Comparison of ENCODE assay signal across 18 cellular contexts in the genomic region with DNA sequence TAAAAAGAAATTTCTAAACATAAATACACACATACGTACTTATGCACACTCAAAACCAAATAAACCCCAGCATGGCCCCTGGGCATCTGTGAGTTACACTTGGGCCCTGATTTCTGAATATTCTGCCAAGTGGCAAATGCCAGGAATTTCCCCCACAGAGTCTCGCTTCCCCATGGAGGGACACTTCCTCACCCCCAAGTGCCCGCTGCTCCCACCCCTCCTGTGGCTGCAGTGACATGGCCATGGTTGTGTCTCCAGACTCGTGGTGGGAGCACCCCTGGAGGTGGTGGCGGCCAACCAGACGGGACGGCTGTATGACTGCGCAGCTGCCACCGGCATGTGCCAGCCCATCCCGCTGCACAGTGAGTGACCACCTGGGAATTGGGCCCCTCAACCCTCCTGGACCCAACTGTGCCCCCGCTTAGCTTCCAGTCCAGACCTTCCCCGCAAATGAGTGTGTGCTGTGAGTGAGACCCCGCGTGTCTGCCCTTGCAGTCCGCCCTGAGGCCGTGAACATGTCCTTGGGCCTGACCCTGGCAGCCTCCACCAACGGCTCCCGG. TPM values are rescaled to one million over a fixed set of nuclear protein-coding genes. Genes with fewer than 3 reads are reported as not detected.
DNase-seq lines count a peak whose midpoint lies in the region; ATAC-seq and TF ChIP-seq lines count a peak whose summit lies in the region.
"Had no signal": no experiment of that assay in that cellular context is flagged by ENCODE, and none has a peak within 500 bp of the region (broad histone marks: within the 10 kb centered on the region; RNA-seq: fewer than 3 reads in every experiment).

No MANE protein-coding gene starts in this region.

- H4K20me1 ChIP-seq in HCT116 (ENCODE audit: insufficient read depth) = no peaks in the 10 kb centered on the region
- H4K20me1 ChIP-seq: BLaER1 treated with 17β-estradiol and CSF1 and Interleukin-3, amounts not matched to agents 10 nM and 100 nM had no signal

- TF ChIP-seq RAD21 in HCT116 (IDR thresholded peaks at IDR 0.05; ENCODE audit: low read depth) = no peak

- no peaks in the 10 kb centered on the region for H3K9me2 ChIP-seq in HCT116 (ENCODE audit: insufficient read depth)

- DNase-seq in HCT116 (ENCODE audit: low read depth, low spot score) (no peak), Panc1 (ENCODE audit: low read depth, low spot score) (no peak), mesenchymal stem cell (no peak), NCI-H69 (lab: John Stamatoyannopoulos, UW) (no peak), superior temporal gyrus (ENCODE audit: extremely low spot score) (no peak), CD14-positive monocyte (ENCODE audit: low spot score) (no peak)
- no peak for DNase-seq in stimulated activated naive B cell treated with anti-CD40 and anti-IgM and Interleukin-4, amounts not matched to agents 10 μg/mL and 1 μg/mL and 100 μg/mL, for 72 hours
- DNase-seq: ACHN; CD4-positive, alpha-beta memory T cell; DMS79; GM23248; H7 had no signal

- H2AK5ac ChIP-seq in mesenchymal stem cell (ENCODE audit: low read length, severe bottlenecking) = no peak overlapping the region

- TF ChIP-seq POLR2A in HCT116 (IDR thresholded peaks at IDR 0.05; ENCODE audit: borderline replicate concordance, extremely low read depth, insufficient read depth, insufficient read length) = no peak

- peaks cover 5 to 11% of the 10 kb centered on the region in 2 donors for H3K36me3 Mint-ChIP-seq in stimulated activated naive B cell treated with anti-CD40 and anti-IgM and Interleukin-4, amounts not matched to agents 10 μg/mL and 1 μg/mL and 100 μg/mL, for 72 hours
- no peaks in the 10 kb centered on the region for H3K36me3 Mint-ChIP-seq in CD14-positive monocyte

- ATAC-seq in HCT116 = 0 out of 2 replicates have a peak, but pooled peaks have one; percentile 10
- peak; percentile 23; the same call in 1 of the 2 replicates for ATAC-seq in Panc1
- ATAC-seq in stimulated activated naive B cell treated with anti-CD40 and anti-IgM and Interleukin-4, amounts not matched to agents 10 μg/mL and 1 μg/mL and 100 μg/mL, for 72 hours (replicated peaks) = peak; percentile 29 to 47
- ATAC-seq: GM12878 had no signal

- no peak overlapping the region for H3K9ac ChIP-seq in HCT116 (ENCODE audit: low read length)
- H3K9ac ChIP-seq in mesenchymal stem cell (ENCODE audit: low read length) = no peak overlapping the region
- H3K9ac ChIP-seq: BLaER1 treated with 17β-estradiol and CSF1 and Interleukin-3, amounts not matched to agents 10 nM and 100 nM; GM23248 had no signal

- H3K18ac ChIP-seq in mesenchymal stem cell (ENCODE audit: low read depth in 1 of 2, low read length in 2 of 2) = no peak overlapping the region

- no peaks in the 10 kb centered on the region for H3K79me1 ChIP-seq in mesenchymal stem cell (replicated peaks; ENCODE audit: low read length, poor library complexity, severe bottlenecking)

- TF ChIP-seq CTCF in HCT116 (IDR thresholded peaks at IDR 0.05 in 2 of 3, conservative IDR thresholded peaks at IDR 0.05 in 1 of 3; ENCODE audit: borderline replicate concordance in 1 of 3, insufficient read depth in 1 of 3, low read depth in 2 of 3, low read length in 2 of 3) = no peak
- no peak for TF ChIP-seq CTCF in Panc1 (IDR thresholded peaks at IDR 0.05)
- no peak for TF ChIP-seq CTCF in CD14-positive monocyte (IDR thresholded peaks at IDR 0.05)

- intact Hi-C loops in HCT116 (cut with micrococcal nuclease) (no loop called here), Panc1 (cut with micrococcal nuclease; ENCODE audit: unreplicated experiment) (no loop called here), CD14-positive monocyte (cut with micrococcal nuclease) (no loop called here)

- H2BK15ac ChIP-seq in mesenchymal stem cell (ENCODE audit: low read depth, poor library complexity, severe bottlenecking) = no peak overlapping the region

- peaks cover 13 to 34% of the 10 kb centered on the region in 2 donors for H3K27me3 Mint-ChIP-seq in stimulated activated naive B cell treated with anti-CD40 and anti-IgM and Interleukin-4, amounts not matched to agents 10 μg/mL and 1 μg/mL and 100 μg/mL, for 72 hours
- peaks cover 2 to 3% (median 3%) of the 10 kb centered on the region in 3 donors for H3K27me3 Mint-ChIP-seq in CD14-positive monocyte (ENCODE audit: low read depth in 3 of 3)

- peaks cover 9 to 11% of the 10 kb centered on the region in 2 donors for H3K9me3 Mint-ChIP-seq in stimulated activated naive B cell treated with anti-CD40 and anti-IgM and Interleukin-4, amounts not matched to agents 10 μg/mL and 1 μg/mL and 100 μg/mL, for 72 hours
- H3K9me3 Mint-ChIP-seq in CD14-positive monocyte = peaks cover 0 to 7% (median 2%) of the 10 kb centered on the region in 7 donors

- H3K4me1 ChIP-seq in HCT116 (ENCODE audit: control insufficient read depth in 1 of 2, insufficient read depth in 2 of 2, low read length in 2 of 2) (peaks cover 0 to 6% of the 10 kb centered on the region in 2 experiments; a peak in 1 of 4 replicates), Panc1 (ENCODE audit: control insufficient read depth, insufficient read depth, low read length) (no peaks in the 10 kb centered on the region; the same call in 1 of the 2 replicates), mesenchymal stem cell (ENCODE audit: control insufficient read depth, insufficient read depth, low read depth, low read length) (peaks cover 7% of the 10 kb centered on the region)

- H3K4me1 Mint-ChIP-seq in stimulated activated naive B cell treated with anti-CD40 and anti-IgM and Interleukin-4, amounts not matched to agents 10 μg/mL and 1 μg/mL and 100 μg/mL, for 72 hours = peaks cover 11 to 20% of the 10 kb centered on the region in 2 donors
- peaks cover 55% of the 10 kb centered on the region for H3K4me1 Mint-ChIP-seq in CD14-positive monocyte

- no peak overlapping the region for H2AFZ ChIP-seq in HCT116 (ENCODE audit: low read depth, low read length, poor library complexity, severe bottlenecking)
- no peak overlapping the region for H2AFZ ChIP-seq in mesenchymal stem cell (ENCODE audit: low read depth, low read length)
- H2AFZ ChIP-seq: GM23248 had no signal

- no peak overlapping the region for H2BK5ac ChIP-seq in mesenchymal stem cell (ENCODE audit: low read depth, low read length, poor library complexity, severe bottlenecking)

- no peak overlapping the region for H3K4ac ChIP-seq in mesenchymal stem cell (ENCODE audit: low read depth in 1 of 2, low read length in 2 of 2)

- peak overlapping the region; percentile 8 for H4K91ac ChIP-seq in mesenchymal stem cell (ENCODE audit: low read length)

- H3K4me3 ChIP-seq in HCT116 (replicated peaks in 1 of 2; ENCODE audit: low read depth in 1 of 2, low read length in 2 of 2) (no peak overlapping the region), Panc1 (ENCODE audit: low read depth in 2 of 2, low read length in 2 of 2) (no peak overlapping the region), mesenchymal stem cell (ENCODE audit: insufficient read depth in 1 of 2, low read depth in 1 of 2, low read length in 2 of 2) (no peak overlapping the region)
- H3K4me3 ChIP-seq: BLaER1 treated with 17β-estradiol and CSF1 and Interleukin-3, amounts not matched to agents 10 nM and 100 nM; GM12878; GM23248 had no signal

- H3K27ac Mint-ChIP-seq in stimulated activated naive B cell treated with anti-CD40 and anti-IgM and Interleukin-4, amounts not matched to agents 10 μg/mL and 1 μg/mL and 100 μg/mL, for 72 hours = no peak overlapping the region
- H3K27ac Mint-ChIP-seq in CD14-positive monocyte = peak overlapping the region in 1 of 7 donors; percentile 41
- H3K27ac Mint-ChIP-seq: CD4-positive, alpha-beta memory T cell had no signal

- BruUV-seq in HCT116 (replicated peaks; lab: Mats Ljungman, UMichigan) = no TSS peak
- no TSS peak for BruUV-seq in Panc1 (replicated peaks; lab: Mats Ljungman, UMichigan)

- H3K23ac ChIP-seq in mesenchymal stem cell (ENCODE audit: low read length in 2 of 2) = no peak overlapping the region

- peaks cover 12% of the 10 kb centered on the region; the same call in 1 of the 2 replicates for H3K79me2 ChIP-seq in HCT116 (ENCODE audit: insufficient read depth, low read length)

- H3K27me3 ChIP-seq in HCT116 (ENCODE audit: insufficient read depth, low read length) (no peaks in the 10 kb centered on the region), Panc1 (ENCODE audit: control insufficient read depth, insufficient read depth, low read length) (no peaks in the 10 kb centered on the region), mesenchymal stem cell (ENCODE audit: control insufficient read depth in 1 of 2, insufficient read depth in 1 of 2, low read length in 2 of 2) (peaks cover 0 to 16% of the 10 kb centered on the region in 2 experiments)
- H3K27me3 ChIP-seq: BLaER1 treated with 17β-estradiol and CSF1 and Interleukin-3, amounts not matched to agents 10 nM and 100 nM had no signal

- no peak overlapping the region for H3K14ac ChIP-seq in mesenchymal stem cell (ENCODE audit: low read length in 2 of 2)

- no peak overlapping the region for H4K8ac ChIP-seq in mesenchymal stem cell (ENCODE audit: low read length)

- 83% methylated on average over 18 of the region's 18 CpGs for WGBS in mesenchymal stem cell

- POLR2A ChIA-PET in HCT116 (lab: Charles Lee) (no interaction called here), Panc1 (lab: Charles Lee) (no interaction called here)

- CTCF ChIA-PET in HCT116 (lab: Charles Lee) = no interaction called here
- CTCF ChIA-PET in Panc1 (lab: Charles Lee) = no interaction called here

- H3K9me3 ChIP-seq in HCT116 (ENCODE audit: control insufficient read depth in 1 of 2, insufficient read depth in 1 of 2, low read depth in 1 of 2, low read length in 2 of 2) = peaks cover 0 to 7% of the 10 kb centered on the region in 2 experiments; a peak in 1 of 4 replicates
- H3K9me3 ChIP-seq in Panc1 (ENCODE audit: control insufficient read depth, insufficient read depth, low read depth, low read length) = no peaks in the 10 kb centered on the region
- peaks cover 10% of the 10 kb centered on the region for H3K9me3 ChIP-seq in mesenchymal stem cell (ENCODE audit: control insufficient read depth, low read length)

- no peak overlapping the region for H2BK120ac ChIP-seq in mesenchymal stem cell (ENCODE audit: low read depth, low read length)

- RAD21 ChIA-PET in HCT116 (lab: Charles Lee; ENCODE audit: low non-redundant PET in 1 of 2, low total read pairs in 2 of 2, uncharacterized antibody in 2 of 2, unreplicated experiment in 2 of 2) = no interaction called here

- no peak overlapping the region for H3K4me3 Mint-ChIP-seq in stimulated activated naive B cell treated with anti-CD40 and anti-IgM and Interleukin-4, amounts not matched to agents 10 μg/mL and 1 μg/mL and 100 μg/mL, for 72 hours
- no peak overlapping the region for H3K4me3 Mint-ChIP-seq in CD14-positive monocyte
- H3K4me3 Mint-ChIP-seq: CD4-positive, alpha-beta memory T cell had no signal

- no peak overlapping the region for H2BK12ac ChIP-seq in mesenchymal stem cell (ENCODE audit: low read length in 2 of 2)

- in situ Hi-C loops in Panc1 (cut with HindIII; ENCODE audit: low pct_unique_long_range_greater_than_20kb, low sequenced_read_pairs) = no loop called here

- no peak overlapping the region for H3K4me2 ChIP-seq in HCT116 (ENCODE audit: low read length)
- no peak overlapping the region for H3K4me2 ChIP-seq in mesenchymal stem cell (ENCODE audit: low read length, poor library complexity, severe bottlenecking)

- no peak overlapping the region for H3K27ac ChIP-seq in HCT116 (ENCODE audit: low read depth, low read length)
- no peak overlapping the region for H3K27ac ChIP-seq in Panc1 (ENCODE audit: low read length)
- no peak overlapping the region for H3K27ac ChIP-seq in mesenchymal stem cell (ENCODE audit: low read length, poor library complexity, severe bottlenecking)
- H3K27ac ChIP-seq: GM23248 had no signal

- H3K36me3 ChIP-seq in HCT116 (ENCODE audit: control insufficient read depth in 1 of 2, insufficient read depth in 2 of 2, low read length in 2 of 2) (peaks cover 0 to 14% of the 10 kb centered on the region in 2 experiments; a peak in 1 of 4 replicates), Panc1 (ENCODE audit: control insufficient read depth, insufficient read depth, low read length) (no peaks in the 10 kb centered on the region), mesenchymal stem cell (ENCODE audit: control insufficient read depth in 1 of 2, insufficient read depth in 2 of 2, low read depth in 1 of 2, low read length in 2 of 2) (no peaks in the 10 kb centered on the region)

RNA-seq across cellular contexts. Expression of a gene that starts 4.0 kb away (rescaled TPM):
- 0.12 TPM for total RNA-seq in HCT116 (2021; ENCODE audit: unreplicated experiment)
- 0.05 TPM in 1 of 2 replicates, not detected in the other for polyA plus RNA-seq in HCT116 (2012)
- not detected for total RNA-seq in Panc1 (2021; ENCODE audit: unreplicated experiment)
- 0.27 TPM for polyA plus RNA-seq in Panc1 (2012; ENCODE audit: insufficient read length)
- not detected for polyA plus RNA-seq in mesenchymal stem cell (2013, experiment 1 of 2)
- not detected for polyA plus RNA-seq in mesenchymal stem cell (2013, experiment 2 of 2)
- polyA plus RNA-seq in CD14-positive monocyte = not detected
- total RNA-seq: A172; CD4-positive, alpha-beta memory T cell; G401; GM23248; H7; HepG2; HT1080 had no signal
- polyA plus RNA-seq: GM23248, HepG2 had no signal

RNA-seq across cellular contexts. Expression of a gene that starts 31.0 kb away (rescaled TPM):
- total RNA-seq in HCT116 (2021; ENCODE audit: unreplicated experiment) (not detected), Panc1 (2021; ENCODE audit: unreplicated experiment) (not detected)
- polyA plus RNA-seq in HCT116 (2012) = not detected in 2 replicates
- polyA plus RNA-seq in Panc1 (2012; ENCODE audit: insufficient read length) = not detected
- polyA plus RNA-seq in mesenchymal stem cell (2013, experiment 1 of 2) = not detected
- not detected for polyA plus RNA-seq in mesenchymal stem cell (2013, experiment 2 of 2)
- not detected for polyA plus RNA-seq in CD14-positive monocyte
- total RNA-seq: A172; CD4-positive, alpha-beta memory T cell; G401; GM12878; GM23248; H7; HepG2; HT1080 had no signal
- polyA plus RNA-seq: CD4-positive, alpha-beta memory T cell; GM12878; GM23248; HepG2 had no signal

RNA-seq across cellular contexts. Expression of a gene that starts 42.2 kb away (rescaled TPM):
- total RNA-seq in HCT116 (2021; ENCODE audit: unreplicated experiment) = 1.9 TPM
- polyA plus RNA-seq in HCT116 (2012) = 2.0 and 2.6 TPM in 2 replicates
- 0.49 TPM for total RNA-seq in Panc1 (2021; ENCODE audit: unreplicated experiment)
- polyA plus RNA-seq in Panc1 (2012; ENCODE audit: insufficient read length) = 0.16 TPM
- not detected for polyA plus RNA-seq in mesenchymal stem cell (2013, experiment 1 of 2)
- not detected for polyA plus RNA-seq in mesenchymal stem cell (2013, experiment 2 of 2)
- 10 to 100 TPM; 40.7 to 71.3 TPM for polyA plus RNA-seq in CD14-positive monocyte
- total RNA-seq: GM23248, HepG2 had no signal
- polyA plus RNA-seq: GM23248 had no signal

RNA-seq across cellular contexts. Expression of a gene that starts 45.4 kb away (rescaled TPM):
- total RNA-seq in HCT116 (2021; ENCODE audit: unreplicated experiment) (0.69 TPM), Panc1 (2021; ENCODE audit: unreplicated experiment) (0.41 TPM)
- polyA plus RNA-seq in HCT116 (2012) = 0.42 and 0.60 TPM in 2 replicates
- 0.33 TPM for polyA plus RNA-seq in Panc1 (2012; ENCODE audit: insufficient read length)
- polyA plus RNA-seq in mesenchymal stem cell (2013, experiment 1 of 2) = 0.36 TPM
- polyA plus RNA-seq in mesenchymal stem cell (2013, experiment 2 of 2) = 0.34 TPM
- polyA plus RNA-seq in CD14-positive monocyte = not detected
- total RNA-seq: A172, HepG2, HT1080 had no signal
- polyA plus RNA-seq: CD4-positive, alpha-beta memory T cell had no signal
